ENCODE assay signal across 13 cellular contexts in genomic region chr15:98889930-98890695, GRCh38.
A peak's percentile ranks its signal among the peaks of the same experiment; 100 is the strongest.
DNase-seq lines count a peak whose midpoint lies in the region; FAIRE-seq and TF ChIP-seq lines count a peak whose summit lies in the region.
"Had no signal": no experiment of that assay in that cellular context is flagged by ENCODE, and none has a peak within 500 bp of the region (broad histone marks: within the 10 kb centered on the region; RNA-seq: fewer than 3 reads in every experiment).

No MANE protein-coding gene starts in this region.

- no peaks in the 10 kb centered on the region for H3K36me3 ChIP-seq in colonic mucosa

- FAIRE-seq in D721Med (lab: Jason Lieb, UNC), result peak; percentile 6

- H3K4me3 ChIP-seq in coronary artery (no peak overlapping the region), colonic mucosa (no peak overlapping the region)
- H3K4me3 ChIP-seq: esophagus muscularis mucosa, lung had no signal

- TF ChIP-seq CTCF in D721Med (IDR thresholded peaks at IDR 0.05; ENCODE audit: insufficient read depth, missing control alignments) (no peak), coronary artery (IDR thresholded peaks at IDR 0.05) (no peak), nephron progenitor cell (IDR thresholded peaks at IDR 0.05) (no peak), colonic mucosa (IDR thresholded peaks at IDR 0.05) (no peak)

- no peaks in the 10 kb centered on the region for H3K27me3 Mint-ChIP-seq in nephron progenitor cell (ENCODE audit: low read depth, poor library complexity)
- H3K27me3 Mint-ChIP-seq: activated naive CD8-positive, alpha-beta T cell had no signal

- no peak overlapping the region for H3K4me3 Mint-ChIP-seq in nephron progenitor cell
- H3K4me3 Mint-ChIP-seq: activated naive CD8-positive, alpha-beta T cell had no signal

- peaks cover 3% of the 10 kb centered on the region for H3K9me3 Mint-ChIP-seq in nephron progenitor cell

- H3K4me1 ChIP-seq in colonic mucosa, result no peaks in the 10 kb centered on the region

- no peaks in the 10 kb centered on the region for H3K9me3 ChIP-seq in colonic mucosa
- H3K9me3 ChIP-seq: esophagus muscularis mucosa had no signal

- no peak overlapping the region for H3K9ac ChIP-seq in colonic mucosa (ENCODE audit: low read depth in 2 of 2, low read length in 2 of 2)

- peaks cover 46% of the 10 kb centered on the region for H3K4me1 Mint-ChIP-seq in nephron progenitor cell

- H3K27ac Mint-ChIP-seq in nephron progenitor cell, result peak overlapping the region; percentile 74
- H3K27ac Mint-ChIP-seq: activated naive CD8-positive, alpha-beta T cell had no signal

- intact Hi-C loops in colonic mucosa (cut with DNase I), result no loop called here

- H3K27ac ChIP-seq in coronary artery, result peak overlapping the region; percentile 29 to 61
- H3K27ac ChIP-seq in colonic mucosa, result no peak overlapping the region
- H3K27ac ChIP-seq: esophagus muscularis mucosa had no signal

- peaks cover 37% of the 10 kb centered on the region for H3K36me3 Mint-ChIP-seq in nephron progenitor cell (ENCODE audit: low read depth)

- H3K27me3 ChIP-seq in colonic mucosa, result no peaks in the 10 kb centered on the region
- H3K27me3 ChIP-seq: esophagus muscularis mucosa had no signal

- DNase-seq in D721Med (ENCODE audit: insufficient read length, low spot score) (no peak), NCI-H226 (peak; percentile 61), coronary artery (ENCODE audit: low spot score) (no peak), nephron progenitor cell (no peak), NCI-H187 treated with DMSO at 0.1 percent for 48 hours (lab: John Stamatoyannopoulos, UW) (no peak), SHP77 treated with DMSO at 0.1 percent for 48 hours (lab: John Stamatoyannopoulos, UW) (no peak), NCI-H1105 (lab: John Stamatoyannopoulos, UW) (no peak), colonic mucosa (no peak)
- DNase-seq: NCI-H146; stimulated activated CD8-positive, alpha-beta memory T cell treated with anti-CD3 and anti-CD28 coated beads, Interleukin-4, amount 100 ng/mL, for 48 hours had no signal
